Comparison of ENCODE assay signal across 9 cellular contexts in the genomic region with DNA sequence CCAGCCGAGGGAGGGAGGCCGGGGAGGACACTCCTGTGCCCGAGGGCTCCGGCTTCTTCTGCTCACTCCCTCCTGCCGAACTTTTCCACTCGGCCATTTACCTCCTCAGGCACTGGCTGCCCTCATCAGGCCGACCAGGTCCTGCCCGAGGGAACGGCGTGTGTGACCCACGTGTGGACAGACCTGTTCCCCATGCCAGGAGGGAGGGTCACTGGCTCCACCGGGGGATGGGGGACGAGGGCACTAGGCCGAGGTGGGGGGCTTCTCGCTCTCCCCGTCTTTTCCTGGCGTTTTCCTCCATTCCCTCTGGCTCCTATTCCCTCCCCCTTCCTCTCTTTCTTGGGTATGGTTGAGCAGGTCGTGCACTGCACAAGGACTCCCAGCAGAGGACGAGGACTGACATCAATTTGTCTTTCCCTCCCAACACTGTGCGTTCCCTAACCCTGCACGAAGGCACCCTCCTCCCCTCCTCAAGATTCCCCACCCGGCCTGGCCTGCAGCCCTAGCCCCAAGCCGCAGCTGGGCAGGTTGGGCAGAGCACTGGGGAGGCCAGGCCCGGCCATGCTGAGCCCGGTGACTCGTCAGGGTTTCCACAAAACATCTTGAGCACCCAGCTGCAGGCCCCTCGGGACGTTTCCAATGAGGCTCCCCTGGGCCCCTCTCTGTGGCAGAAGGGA. TPM values are rescaled to one million over a fixed set of nuclear protein-coding genes. Genes with fewer than 3 reads are reported as not detected.
DNase-seq lines count a peak whose midpoint lies in the region; ATAC-seq and TF ChIP-seq lines count a peak whose summit lies in the region.
"Had no signal": no experiment of that assay in that cellular context is flagged by ENCODE, and none has a peak within 500 bp of the region (broad histone marks: within the 10 kb centered on the region; RNA-seq: fewer than 3 reads in every experiment).

No MANE protein-coding gene starts in this region.

- no peaks in the 10 kb centered on the region for H3K9me3 ChIP-seq in CD4-positive, CD25-positive, alpha-beta regulatory T cell (ENCODE audit: control insufficient read depth in 2 of 2, low read length in 2 of 2)
- no peaks in the 10 kb centered on the region for H3K9me3 ChIP-seq in mammary epithelial cell (replicated peaks; ENCODE audit: insufficient read depth, low read length)
- no peaks in the 10 kb centered on the region for H3K9me3 ChIP-seq in naive thymus-derived CD4-positive, alpha-beta T cell (ENCODE audit: control insufficient read depth in 2 of 3, low read length in 3 of 3)

- no peak overlapping the region for H3K4me3 ChIP-seq in CD4-positive, CD25-positive, alpha-beta regulatory T cell (ENCODE audit: low read depth, low read length)
- peak overlapping the region in 2 of 3 experiments; percentile 29 to 39 for H3K4me3 ChIP-seq in mammary epithelial cell (replicated peaks in 1 of 3; ENCODE audit: insufficient read depth in 1 of 3, low read depth in 2 of 3, low read length in 3 of 3)
- H3K4me3 ChIP-seq in naive thymus-derived CD4-positive, alpha-beta T cell (ENCODE audit: low read length), result peak overlapping the region; percentile 52

- H3K79me2 ChIP-seq in mammary epithelial cell (ENCODE audit: insufficient read depth, low read length), result no peaks in the 10 kb centered on the region

- peaks cover 25% of the 10 kb centered on the region for H3K27me3 Mint-ChIP-seq in CD4-positive, CD25-positive, alpha-beta regulatory T cell
- H3K27me3 Mint-ChIP-seq in naive thymus-derived CD4-positive, alpha-beta T cell, result peaks cover 0 to 33% (median 11%) of the 10 kb centered on the region in 5 donors

- POLR2A ChIA-PET in naive thymus-derived CD4-positive, alpha-beta T cell (lab: Charles Lee), result no interaction called here

- H3K4me2 ChIP-seq in mammary epithelial cell (ENCODE audit: insufficient read depth, low read depth, low read length), result peak overlapping the region; percentile 98

- peaks cover 3% of the 10 kb centered on the region for H3K36me3 Mint-ChIP-seq in CD4-positive, CD25-positive, alpha-beta regulatory T cell
- H3K36me3 Mint-ChIP-seq in naive thymus-derived CD4-positive, alpha-beta T cell, result peaks cover 0 to 7% (median 0%) of the 10 kb centered on the region in 5 donors

- H3K27ac ChIP-seq in CD4-positive, CD25-positive, alpha-beta regulatory T cell (ENCODE audit: insufficient read depth, low read length, poor library complexity, severe bottlenecking), result no peak overlapping the region
- no peak overlapping the region for H3K27ac ChIP-seq in mammary epithelial cell (ENCODE audit: insufficient read depth, low read depth, low read length)
- H3K27ac ChIP-seq in naive thymus-derived CD4-positive, alpha-beta T cell (ENCODE audit: low read depth, low read length), result no peak overlapping the region

- no peak overlapping the region for H3K27ac Mint-ChIP-seq in CD4-positive, CD25-positive, alpha-beta regulatory T cell
- H3K27ac Mint-ChIP-seq in naive thymus-derived CD4-positive, alpha-beta T cell, result peak overlapping the region in 3 of 9 donors; percentile 10 to 71 (median 45)

- H3K9ac ChIP-seq in mammary epithelial cell (ENCODE audit: insufficient read depth, low read length), result no peak overlapping the region

- ATAC-seq in CD4-positive, CD25-positive, alpha-beta regulatory T cell (ENCODE audit: low read depth in 2 of 2), result no peak
- peak; percentile 15 for ATAC-seq in HG02642 (IDR thresholded peaks at IDR 0.05; ENCODE audit: poor library complexity, unreplicated experiment)
- no peak for ATAC-seq in naive thymus-derived CD4-positive, alpha-beta T cell
- ATAC-seq in GM21526 (IDR thresholded peaks at IDR 0.05; ENCODE audit: low FRiP score, unreplicated experiment), result no peak

- H3K27me3 ChIP-seq in CD4-positive, CD25-positive, alpha-beta regulatory T cell (ENCODE audit: control insufficient read depth, insufficient read depth, low read length), result no peaks in the 10 kb centered on the region
- H3K27me3 ChIP-seq in mammary epithelial cell (ENCODE audit: insufficient read depth, low read length), result peaks cover 12% of the 10 kb centered on the region
- H3K27me3 ChIP-seq in naive thymus-derived CD4-positive, alpha-beta T cell (ENCODE audit: control insufficient read depth in 2 of 2, insufficient read depth in 2 of 2, low read length in 2 of 2), result peaks cover 0 to 6% of the 10 kb centered on the region in 2 donors

- H2AFZ ChIP-seq in mammary epithelial cell (ENCODE audit: low read depth, low read length), result peak overlapping the region; percentile 67

- no TSS peak for BruUV-seq in mammary epithelial cell (replicated peaks; lab: Mats Ljungman, UMichigan)

- H3K4me1 Mint-ChIP-seq in CD4-positive, CD25-positive, alpha-beta regulatory T cell, result peaks cover 7 to 42% (median 14%) of the 10 kb centered on the region in 4 donors
- peaks cover 23 to 39% (median 29%) of the 10 kb centered on the region in 7 donors for H3K4me1 Mint-ChIP-seq in naive thymus-derived CD4-positive, alpha-beta T cell

- intact Hi-C loops in mammary epithelial cell (cut with micrococcal nuclease), result no loop called here
- intact Hi-C loops in naive thymus-derived CD4-positive, alpha-beta T cell (cut with micrococcal nuclease), result loop anchor here (1.0 to 5.0 kb wide), 6 partner anchors 15 to 67 kb away; partner anchors contain the start of genes CYBA (in 1 of the 2) and ZC3H18 (in 1 of the 2)

- 88% methylated on average over 4 of the region's 28 CpGs for WGBS in mammary epithelial cell (ENCODE audit: low coverage, missing lambda C conversion rate)

- peaks cover 0 to 2% (median 0%) of the 10 kb centered on the region in 7 donors for H3K9me3 Mint-ChIP-seq in CD4-positive, CD25-positive, alpha-beta regulatory T cell
- no peaks in the 10 kb centered on the region for H3K9me3 Mint-ChIP-seq in naive thymus-derived CD4-positive, alpha-beta T cell

- dilution Hi-C loops in mammary epithelial cell (cut with HindIII; ENCODE audit: low sequenced_read_pairs), result no loop called here

- DNase-seq in CD4-positive, CD25-positive, alpha-beta regulatory T cell, result no peak
- DNase-seq in mammary epithelial cell (peak; percentile 24), SKM-1 (lab: John Stamatoyannopoulos, UW; ENCODE audit: unreplicated experiment) (no peak), Ammon's horn (ENCODE audit: low spot score) (no peak), GM19238 (ENCODE audit: insufficient read length, low spot score) (no peak)
- no peak for DNase-seq in naive thymus-derived CD4-positive, alpha-beta T cell
- DNase-seq: NCI-H524 treated with DMSO at 0.1 percent for 48 hours had no signal

- no peaks in the 10 kb centered on the region for H4K20me1 ChIP-seq in mammary epithelial cell (ENCODE audit: insufficient read depth, low read length)

- H3K4me1 ChIP-seq in CD4-positive, CD25-positive, alpha-beta regulatory T cell (ENCODE audit: control insufficient read depth, insufficient read depth, low read length, poor library complexity, severe bottlenecking), result peaks cover 56% of the 10 kb centered on the region
- H3K4me1 ChIP-seq in mammary epithelial cell (ENCODE audit: insufficient read depth, low read length), result peaks cover 31% of the 10 kb centered on the region
- H3K4me1 ChIP-seq in naive thymus-derived CD4-positive, alpha-beta T cell (ENCODE audit: control insufficient read depth in 2 of 2, insufficient read depth in 2 of 2, low read length in 2 of 2), result peaks cover 21 to 35% of the 10 kb centered on the region in 2 donors

- in situ Hi-C loops in mammary epithelial cell (cut with MboI; ENCODE audit: low sequenced_read_pairs in 2 of 2), result no loop called here

- peaks cover 13% of the 10 kb centered on the region for H3K36me3 ChIP-seq in CD4-positive, CD25-positive, alpha-beta regulatory T cell (ENCODE audit: control insufficient read depth, insufficient read depth, low read length)
- H3K36me3 ChIP-seq in mammary epithelial cell (ENCODE audit: insufficient read depth, low read length), result no peaks in the 10 kb centered on the region
- peaks cover 0 to 22% (median 0%) of the 10 kb centered on the region in 3 experiments for H3K36me3 ChIP-seq in naive thymus-derived CD4-positive, alpha-beta T cell (ENCODE audit: control insufficient read depth in 2 of 3, insufficient read depth in 3 of 3, low read length in 3 of 3)

- CTCF ChIA-PET in mammary epithelial cell (lab: Charles Lee; ENCODE audit: low non-redundant PET), result interaction anchor here (0.8 kb wide), 1 partner anchor 765 kb away, joined by 4 read pairs; no protein-coding TSS in a partner anchor
- CTCF ChIA-PET in naive thymus-derived CD4-positive, alpha-beta T cell (lab: Charles Lee), result no interaction called here

- TF ChIP-seq CTCF in mammary epithelial cell (conservative IDR thresholded peaks at IDR 0.05 in 1 of 2, IDR thresholded peaks at IDR 0.05 in 1 of 2; ENCODE audit: extremely low read depth in 1 of 2, insufficient read depth in 1 of 2, low read depth in 1 of 2, low read length in 2 of 2), result no peak

- peak overlapping the region; percentile 74 to 84 (median 79) for H3K4me3 Mint-ChIP-seq in CD4-positive, CD25-positive, alpha-beta regulatory T cell
- peak overlapping the region; percentile 42 to 80 (median 73) for H3K4me3 Mint-ChIP-seq in naive thymus-derived CD4-positive, alpha-beta T cell

RNA-seq across cellular contexts. Expression of gene IL17C, which starts 3.2 kb away (rescaled TPM):
- 1.2 TPM for total RNA-seq in CD4-positive, CD25-positive, alpha-beta regulatory T cell
- polyA plus RNA-seq in CD4-positive, CD25-positive, alpha-beta regulatory T cell, result not detected
- total RNA-seq in mammary epithelial cell, result not detected
- 0.06 TPM for polyA plus RNA-seq in mammary epithelial cell
- polyA minus RNA-seq in mammary epithelial cell, result not detected
- under 1 TPM in 1 of 5 experiments, not detected in 4; 0.37 TPM for total RNA-seq in naive thymus-derived CD4-positive, alpha-beta T cell
- not detected for polyA plus RNA-seq in naive thymus-derived CD4-positive, alpha-beta T cell

RNA-seq across cellular contexts. Expression of gene CYBA, which starts 15.7 kb away (rescaled TPM):
- total RNA-seq in CD4-positive, CD25-positive, alpha-beta regulatory T cell, result 351 TPM
- 100 to 1,000 TPM; 707 to 964 (median 782) TPM for polyA plus RNA-seq in CD4-positive, CD25-positive, alpha-beta regulatory T cell
- total RNA-seq in mammary epithelial cell, result 10 to 100 TPM in 1 of 2 donors, 1 to 10 TPM in 1; 2.5 to 20.3 TPM
- 2.1 TPM for polyA plus RNA-seq in mammary epithelial cell
- 3.1 TPM for polyA minus RNA-seq in mammary epithelial cell
- 100 to 1,000 TPM; 240 to 498 (median 281) TPM for total RNA-seq in naive thymus-derived CD4-positive, alpha-beta T cell
- 100 to 1,000 TPM; 454 to 537 TPM for polyA plus RNA-seq in naive thymus-derived CD4-positive, alpha-beta T cell

RNA-seq across cellular contexts. Expression of gene MVD, which starts 27.8 kb away (rescaled TPM):
- 59.7 TPM for total RNA-seq in CD4-positive, CD25-positive, alpha-beta regulatory T cell
- 10 to 100 TPM; 19.6 to 27.8 (median 21.9) TPM for polyA plus RNA-seq in CD4-positive, CD25-positive, alpha-beta regulatory T cell
- total RNA-seq in mammary epithelial cell, result 100 to 1,000 TPM in 1 of 2 donors, 10 to 100 TPM in 1; 57.7 to 171 TPM
- 136 TPM for polyA plus RNA-seq in mammary epithelial cell
- polyA minus RNA-seq in mammary epithelial cell, result 54.3 TPM
- 10 to 100 TPM; 37.7 to 66.9 (median 42.7) TPM for total RNA-seq in naive thymus-derived CD4-positive, alpha-beta T cell
- 10 to 100 TPM; 12.9 to 23.5 TPM for polyA plus RNA-seq in naive thymus-derived CD4-positive, alpha-beta T cell

RNA-seq across cellular contexts. Expression of gene SNAI3, which starts 51.2 kb away (rescaled TPM):
- total RNA-seq in CD4-positive, CD25-positive, alpha-beta regulatory T cell, result 10.4 TPM
- polyA plus RNA-seq in CD4-positive, CD25-positive, alpha-beta regulatory T cell, result 10 to 100 TPM; 13.5 to 17.4 (median 16.5) TPM
- total RNA-seq in mammary epithelial cell, result not detected
- 0.07 TPM for polyA plus RNA-seq in mammary epithelial cell
- polyA minus RNA-seq in mammary epithelial cell, result not detected
- 10 to 100 TPM in 1 of 5 experiments, 1 to 10 TPM in 4; 2.7 to 13.0 (median 6.1) TPM for total RNA-seq in naive thymus-derived CD4-positive, alpha-beta T cell
- polyA plus RNA-seq in naive thymus-derived CD4-positive, alpha-beta T cell, result 10 to 100 TPM in 1 of 2 donors, 1 to 10 TPM in 1; 6.5 to 13.5 TPM

Comparison
In these comparisons a context has a peak if more than half of its experiments do, and no peak if none do; other contexts are left out.
1. RNA of gene CYBA, which starts 15.7 kb away (total RNA-seq): 351 TPM in CD4-positive, CD25-positive, alpha-beta regulatory T cell (single experiment) and 240 to 498 TPM in naive thymus-derived CD4-positive, alpha-beta T cell; 2.5 to 20.3 TPM in mammary epithelial cell; every median in the first group is over 10 times any median in the second.